ENCODE assay signal across 8 cellular contexts in genomic region chr15:51776952-51777574, GRCh38. TPM values are rescaled to one million over a fixed set of nuclear protein-coding genes. Genes with fewer than 3 reads are reported as not detected.
DNase-seq lines count a peak whose midpoint lies in the region; ATAC-seq and TF ChIP-seq lines count a peak whose summit lies in the region.

No MANE protein-coding gene starts in this region.

- DNase-seq in Right ventricle myocardium inferior (ENCODE audit: missing footprints) (no peak), cardiac septum (ENCODE audit: low spot score) (no peak), HuH-7 (ENCODE audit: low spot score) (peak; percentile 59), Panc1 (ENCODE audit: low read depth, low spot score) (peak; percentile 74), activated T-helper 1 cell treated with Interleukin-2 at 50 U/mL for 16 hours (ENCODE audit: low read depth) (peak; percentile 22), fibroblast of the conjunctiva (ENCODE audit: low read depth) (peak; percentile 72), nucleus accumbens (lab: John Stamatoyannopoulos, UW) (peak in 43 of 56 donors; percentile 13 to 86 (median 51)), tibial artery (peak in 1 of 2 donors; percentile 50)

- in situ Hi-C loops in Panc1 (cut with HindIII; ENCODE audit: low pct_unique_long_range_greater_than_20kb, low sequenced_read_pairs), result no loop called here

- H3K4me3 ChIP-seq in Panc1 (ENCODE audit: low read depth in 2 of 2, low read length in 2 of 2) (no peak overlapping the region), tibial artery (no peak overlapping the region)

- no peaks in the 10 kb centered on the region for H3K36me3 ChIP-seq in Panc1 (ENCODE audit: control insufficient read depth, insufficient read depth, low read length)
- H3K36me3 ChIP-seq in tibial artery, result peaks cover 11 to 49% (median 28%) of the 10 kb centered on the region in 3 donors

- intact Hi-C loops in Right ventricle myocardium inferior (cut with DNase I), result loop anchor here (1.0 kb wide), 1 partner anchor 127 kb away; no protein-coding TSS in a partner anchor
- intact Hi-C loops in cardiac septum (cut with DNase I), result loop anchor here (2.0 to 5.0 kb wide), 2 partner anchors 50 to 126 kb away; no protein-coding TSS in a partner anchor
- intact Hi-C loops in Panc1 (cut with micrococcal nuclease; ENCODE audit: unreplicated experiment), result loop anchor here (1.0 kb wide), 2 partner anchors 40 to 127 kb away; partner anchors contain the start of gene LYSMD2
- intact Hi-C loops in tibial artery (cut with DNase I; ENCODE audit: low total_unique reads), result loop anchor here (2.0 kb wide), 1 partner anchor 126 kb away; no protein-coding TSS in a partner anchor

- H3K9me3 ChIP-seq in Panc1 (ENCODE audit: control insufficient read depth, insufficient read depth, low read depth, low read length) (no peaks in the 10 kb centered on the region), tibial artery (no peaks in the 10 kb centered on the region)

- CTCF ChIA-PET in Panc1 (lab: Charles Lee), result interaction anchor here (0.6 to 2.3 kb wide), 12 partner anchors 38 to 551 kb away, joined by 3 to 74 read pairs (median 5); no protein-coding TSS in a partner anchor

- H3K27me3 ChIP-seq in Panc1 (ENCODE audit: control insufficient read depth, insufficient read depth, low read length), result no peaks in the 10 kb centered on the region
- no peaks in the 10 kb centered on the region for H3K27me3 ChIP-seq in tibial artery

- H3K27ac ChIP-seq in Panc1 (ENCODE audit: low read length), result no peak overlapping the region
- no peak overlapping the region for H3K27ac ChIP-seq in tibial artery

- POLR2A ChIA-PET in Panc1 (lab: Charles Lee), result no interaction called here

- peak; percentile 89 for ATAC-seq in Right ventricle myocardium inferior
- peak; percentile 95 for ATAC-seq in Panc1

- TF ChIP-seq CTCF in Panc1 (IDR thresholded peaks at IDR 0.05), result peak; percentile 77
- TF ChIP-seq CTCF in tibial artery (IDR thresholded peaks at IDR 0.05), result peak; percentile 63 to 72

- BruUV-seq in Panc1 (replicated peaks; lab: Mats Ljungman, UMichigan), result no TSS peak

- H3K4me1 ChIP-seq in Panc1 (ENCODE audit: control insufficient read depth, insufficient read depth, low read length) (no peaks in the 10 kb centered on the region), tibial artery (peaks cover 0 to 6% (median 0%) of the 10 kb centered on the region in 4 donors)

RNA-seq across cellular contexts. Expression of gene TMOD2, which starts 25.7 kb away (rescaled TPM):
- total RNA-seq in Right ventricle myocardium inferior, result 9.5 TPM
- total RNA-seq in cardiac septum, result 8.3 TPM
- total RNA-seq in Panc1 (2021; ENCODE audit: unreplicated experiment), result 1.7 TPM
- polyA plus RNA-seq in Panc1 (2012; ENCODE audit: insufficient read length), result 0.97 TPM

RNA-seq across cellular contexts. Expression of gene LYSMD2, which starts 39.6 kb away (rescaled TPM):
- total RNA-seq in Right ventricle myocardium inferior (4.8 TPM), cardiac septum (6.9 TPM), Panc1 (2021; ENCODE audit: unreplicated experiment) (17.2 TPM)
- polyA plus RNA-seq in Panc1 (2012; ENCODE audit: insufficient read length), result 9.5 TPM

RNA-seq across cellular contexts. Expression of gene TMOD3, which starts 52.4 kb away (rescaled TPM):
- 19.2 TPM for total RNA-seq in Right ventricle myocardium inferior
- total RNA-seq in cardiac septum, result 17.4 TPM
- total RNA-seq in Panc1 (2021; ENCODE audit: unreplicated experiment), result 53.4 TPM
- polyA plus RNA-seq in Panc1 (2012; ENCODE audit: insufficient read length), result 23.8 TPM

Comparison
In these comparisons a context has a peak if more than half of its experiments do, and no peak if none do; other contexts are left out.
1. DNase-seq: peak in HuH-7 (single experiment), Panc1 (single experiment), activated T-helper 1 cell treated with Interleukin-2 at 50 U/mL for 16 hours (single experiment), fibroblast of the conjunctiva (single experiment) and nucleus accumbens (43 of 56); none in Right ventricle myocardium inferior (single experiment) and cardiac septum (single experiment).